18 cellular contexts compared by ENCODE assay signal in the genomic region with DNA sequence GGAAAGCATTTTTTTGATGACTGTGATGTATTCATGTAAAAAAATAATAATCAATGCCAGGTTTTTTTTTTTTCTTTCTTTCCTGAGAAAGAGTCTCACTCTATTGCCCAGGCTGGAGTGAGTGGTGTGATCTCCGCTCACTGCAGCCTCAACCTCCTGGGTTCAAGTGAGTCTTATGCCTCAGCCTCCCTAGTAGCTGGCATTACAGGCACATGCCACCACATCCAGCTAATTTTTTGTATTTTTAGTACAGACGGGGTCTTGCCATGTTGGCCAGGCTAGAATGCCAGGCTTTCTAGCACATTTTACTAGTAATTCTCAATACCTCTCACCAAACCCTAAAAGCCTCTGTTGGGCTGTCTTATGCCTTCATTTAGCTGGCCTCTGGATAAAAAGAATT. TPM values are rescaled to one million over a fixed set of nuclear protein-coding genes. Genes with fewer than 3 reads are reported as not detected.
DNase-seq lines count a peak whose midpoint lies in the region; ATAC-seq, FAIRE-seq and TF ChIP-seq lines count a peak whose summit lies in the region.
"Had no signal": no experiment of that assay in that cellular context is flagged by ENCODE, and none has a peak within 500 bp of the region (broad histone marks: within the 10 kb centered on the region; RNA-seq: fewer than 3 reads in every experiment).

No MANE protein-coding gene starts in this region.

- intact Hi-C loops in thyroid gland (cut with DNase I), result no loop called here
- intact Hi-C loops in PC-3 (cut with micrococcal nuclease), result no loop called here

- H3K27ac Mint-ChIP-seq in astrocyte (ENCODE audit: unreplicated experiment), result no peak overlapping the region
- H3K27ac Mint-ChIP-seq in neural progenitor cell, result peak overlapping the region; percentile 99
- no peak overlapping the region for H3K27ac Mint-ChIP-seq in glutamatergic neuron (ENCODE audit: unreplicated experiment)

- FAIRE-seq in astrocyte (lab: Jason Lieb, UNC), result no peak
- FAIRE-seq: GM12891, HepG2 had no signal

- no peak overlapping the region for H3K4me3 Mint-ChIP-seq in astrocyte (ENCODE audit: unreplicated experiment)
- no peak overlapping the region for H3K4me3 Mint-ChIP-seq in neural progenitor cell
- no peak overlapping the region for H3K4me3 Mint-ChIP-seq in glutamatergic neuron (ENCODE audit: unreplicated experiment)

- H2AFZ ChIP-seq in astrocyte (ENCODE audit: low read depth, low read length) (no peak overlapping the region), neural progenitor cell (replicated peaks) (no peak overlapping the region), PC-3 (ENCODE audit: low read length) (no peak overlapping the region)
- H2AFZ ChIP-seq: PC-9 had no signal

- POLR2A ChIA-PET in PC-3 (lab: Charles Lee; ENCODE audit: unreplicated experiment), result no interaction called here

- H3F3A ChIP-seq in neural progenitor cell (ENCODE audit: low read depth) (no peaks in the 10 kb centered on the region), PC-3 (ENCODE audit: low read length, unreplicated experiment) (no peaks in the 10 kb centered on the region)

- peaks cover 5% of the 10 kb centered on the region for H3K4me1 ChIP-seq in astrocyte (ENCODE audit: insufficient read depth, low read length)
- H3K4me1 ChIP-seq in neural progenitor cell, result peaks cover 9% of the 10 kb centered on the region
- H3K4me1 ChIP-seq in thyroid gland, result peaks cover 7 to 28% of the 10 kb centered on the region in 2 donors
- H3K4me1 ChIP-seq in PC-3 (ENCODE audit: insufficient read depth, low read length), result no peaks in the 10 kb centered on the region; the same call in 1 of the 2 replicates

- H3K36me3 ChIP-seq in astrocyte (ENCODE audit: insufficient read depth, low read length), result no peaks in the 10 kb centered on the region
- H3K36me3 ChIP-seq in neural progenitor cell, result no peaks in the 10 kb centered on the region
- H3K36me3 ChIP-seq in thyroid gland, result no peaks in the 10 kb centered on the region
- H3K36me3 ChIP-seq in PC-3 (ENCODE audit: low read depth, low read length), result no peaks in the 10 kb centered on the region

- H3K9ac ChIP-seq in astrocyte (ENCODE audit: low read length) (no peak overlapping the region), neural progenitor cell (no peak overlapping the region), PC-3 (ENCODE audit: low read length) (no peak overlapping the region)
- H3K9ac ChIP-seq: KMS-11 had no signal

- H3K9me3 Mint-ChIP-seq in astrocyte (ENCODE audit: unreplicated experiment), result no peaks in the 10 kb centered on the region
- peaks cover 2% of the 10 kb centered on the region for H3K9me3 Mint-ChIP-seq in neural progenitor cell
- H3K9me3 Mint-ChIP-seq in glutamatergic neuron (ENCODE audit: unreplicated experiment), result peaks cover 3% of the 10 kb centered on the region

- H3K9me2 ChIP-seq in PC-3 (replicated peaks; ENCODE audit: low read length), result no peaks in the 10 kb centered on the region

- 87 to 90% methylated on average over 2 of the region's 2 CpGs for WGBS in thyroid gland, 2 donors

- BruUV-seq in PC-3 (replicated peaks; lab: Mats Ljungman, UMichigan), result no TSS peak

- TF ChIP-seq CTCF in astrocyte (IDR thresholded peaks at IDR 0.05; ENCODE audit: insufficient read depth, low read depth, low read length) (no peak), coronary artery (IDR thresholded peaks at IDR 0.05) (no peak), neural progenitor cell (IDR thresholded peaks at IDR 0.05) (no peak), thyroid gland (IDR thresholded peaks at IDR 0.05) (no peak), glutamatergic neuron (IDR thresholded peaks at IDR 0.05; ENCODE audit: partially characterized antibody, unreplicated experiment) (no peak), PC-3 (conservative IDR thresholded peaks at IDR 0.05; ENCODE audit: low read depth, low read length) (no peak)

- DNase-seq in astrocyte (ENCODE audit: low read depth) (no peak), coronary artery (ENCODE audit: low spot score) (no peak), neural progenitor cell (ENCODE audit: low spot score) (no peak), thyroid gland (no peak), ureter (ENCODE audit: low spot score) (no peak), glutamatergic neuron (no peak), PC-3 (no peak)
- no peak for DNase-seq in activated CD4-positive, alpha-beta T cell treated with anti-CD3 and anti-CD28 coated beads for 48 hours
- DNase-seq: DMS 273 treated with DMSO at 0.1 percent for 48 hours, GF-D8, NCI-H1048, NCI-H510A, NCI-H774, PC-9 had no signal

- H3K79me2 ChIP-seq in astrocyte (ENCODE audit: insufficient read depth, low read length), result no peaks in the 10 kb centered on the region
- no peaks in the 10 kb centered on the region for H3K79me2 ChIP-seq in neural progenitor cell (ENCODE audit: low read depth)
- H3K79me2 ChIP-seq in PC-3 (ENCODE audit: low read length), result no peaks in the 10 kb centered on the region

- no peak overlapping the region for H3K27ac ChIP-seq in astrocyte (ENCODE audit: low read depth, low read length)
- H3K27ac ChIP-seq in coronary artery, result peak overlapping the region; percentile 52 to 78
- no peak overlapping the region for H3K27ac ChIP-seq in neural progenitor cell
- peak overlapping the region; percentile 61 to 83 (median 80) for H3K27ac ChIP-seq in thyroid gland
- H3K27ac ChIP-seq in PC-3 (ENCODE audit: low read length), result no peak overlapping the region
- H3K27ac ChIP-seq: C4-2B, KMS-11, PC-9 had no signal

- peaks cover 2% of the 10 kb centered on the region for H3K4me1 Mint-ChIP-seq in astrocyte (ENCODE audit: low read depth, unreplicated experiment)
- peaks cover 42% of the 10 kb centered on the region for H3K4me1 Mint-ChIP-seq in neural progenitor cell
- peaks cover 24% of the 10 kb centered on the region for H3K4me1 Mint-ChIP-seq in glutamatergic neuron (ENCODE audit: low read depth, unreplicated experiment)

- ATAC-seq in PC-3, result no peak
- ATAC-seq: HepG2 had no signal

- H3K27me3 ChIP-seq in astrocyte (ENCODE audit: insufficient read depth, low read length), result no peaks in the 10 kb centered on the region
- H3K27me3 ChIP-seq in neural progenitor cell, result no peaks in the 10 kb centered on the region
- no peaks in the 10 kb centered on the region for H3K27me3 ChIP-seq in thyroid gland
- H3K27me3 ChIP-seq in PC-3 (ENCODE audit: low read length), result no peaks in the 10 kb centered on the region

- H3K4me3 ChIP-seq in astrocyte (ENCODE audit: insufficient read depth, low read depth, low read length), result no peak overlapping the region
- no peak overlapping the region for H3K4me3 ChIP-seq in coronary artery
- H3K4me3 ChIP-seq in neural progenitor cell, result no peak overlapping the region
- no peak overlapping the region for H3K4me3 ChIP-seq in thyroid gland (replicated peaks in 1 of 3)
- H3K4me3 ChIP-seq in PC-3 (ENCODE audit: low read length), result no peak overlapping the region
- H3K4me3 ChIP-seq: PC-9 had no signal

- no peak for TF ChIP-seq POLR2A in thyroid gland (IDR thresholded peaks at IDR 0.05)

- H3K9me3 ChIP-seq in astrocyte (ENCODE audit: insufficient read depth, low read depth, low read length), result no peaks in the 10 kb centered on the region
- H3K9me3 ChIP-seq in neural progenitor cell (ENCODE audit: low read depth), result no peaks in the 10 kb centered on the region
- H3K9me3 ChIP-seq in thyroid gland, result no peaks in the 10 kb centered on the region
- H3K9me3 ChIP-seq in PC-3 (ENCODE audit: low read length), result no peaks in the 10 kb centered on the region

- H3K4me2 ChIP-seq in astrocyte (ENCODE audit: low read length), result peak overlapping the region; percentile 39
- no peak overlapping the region for H3K4me2 ChIP-seq in neural progenitor cell
- no peak overlapping the region for H3K4me2 ChIP-seq in PC-3 (ENCODE audit: low read length)
- H3K4me2 ChIP-seq: KMS-11, PC-9 had no signal

- CTCF ChIA-PET in PC-3 (lab: Charles Lee), result no interaction called here

- H3K27me3 Mint-ChIP-seq in astrocyte (ENCODE audit: low read depth, unreplicated experiment) (no peaks in the 10 kb centered on the region), neural progenitor cell (ENCODE audit: insufficient read depth, low read depth) (no peaks in the 10 kb centered on the region), glutamatergic neuron (ENCODE audit: unreplicated experiment) (peaks cover 3% of the 10 kb centered on the region)

- H3K36me3 Mint-ChIP-seq in astrocyte (ENCODE audit: low read depth, unreplicated experiment) (no peaks in the 10 kb centered on the region), neural progenitor cell (peaks cover 3% of the 10 kb centered on the region), glutamatergic neuron (ENCODE audit: unreplicated experiment) (no peaks in the 10 kb centered on the region)

- H4K20me1 ChIP-seq in astrocyte (ENCODE audit: insufficient read depth, low read length), result no peaks in the 10 kb centered on the region
- no peaks in the 10 kb centered on the region for H4K20me1 ChIP-seq in neural progenitor cell (ENCODE audit: low read depth)
- H4K20me1 ChIP-seq in PC-3 (ENCODE audit: low read length), result no peaks in the 10 kb centered on the region

RNA-seq across cellular contexts. Expression of a gene that starts 25.7 kb away (rescaled TPM):
- total RNA-seq in astrocyte, result 21.5 and 22.4 TPM in 2 replicates
- 49.6 and 69.2 TPM in 2 replicates for total RNA-seq in neural progenitor cell (ENCODE audit: low replicate concordance)
- total RNA-seq in thyroid gland, result 1 to 10 TPM; 2.3 to 9.9 (median 6.1) TPM
- 15.9 TPM for total RNA-seq in ureter
- total RNA-seq in glutamatergic neuron (ENCODE audit: unreplicated experiment), result 516 TPM
- total RNA-seq in PC-3 (2014; rRNA removed), result 0.51 and 0.98 TPM in 2 replicates
- total RNA-seq: HepG2, PC-9 had no signal

RNA-seq across cellular contexts. Expression of a gene that starts 56.6 kb away (rescaled TPM):
- total RNA-seq in astrocyte, result 16.1 and 22.0 TPM in 2 replicates
- total RNA-seq in neural progenitor cell (ENCODE audit: low replicate concordance), result 23.3 and 36.0 TPM in 2 replicates
- 10 to 100 TPM; 33.6 to 46.0 (median 43.5) TPM for total RNA-seq in thyroid gland
- total RNA-seq in ureter, result 40.7 TPM
- total RNA-seq in glutamatergic neuron (ENCODE audit: unreplicated experiment), result 28.5 TPM
- total RNA-seq in PC-3 (2014; rRNA removed), result 14.4 and 16.7 TPM in 2 replicates

RNA-seq across cellular contexts. Expression of a gene that starts 56.7 kb away (rescaled TPM):
- total RNA-seq in astrocyte (16.6 and 17.0 TPM in 2 replicates), neural progenitor cell (ENCODE audit: low replicate concordance) (24.9 and 31.6 TPM in 2 replicates), thyroid gland (10 to 100 TPM; 18.9 to 27.7 (median 22.1) TPM), ureter (17.4 TPM), glutamatergic neuron (ENCODE audit: unreplicated experiment) (25.8 TPM), PC-3 (2014; rRNA removed) (7.9 and 8.6 TPM in 2 replicates)

Comparison
In these comparisons a context has a peak if more than half of its experiments do, and no peak if none do; other contexts are left out.
1. H3K27ac ChIP-seq: peak in coronary artery (2 of 2) and thyroid gland (3 of 3); none in astrocyte (single experiment), neural progenitor cell (single experiment) and PC-3 (single experiment).